1 cellular context compared by ENCODE assay signal in genomic region chr19:48321622-48322591, GRCh38.
TF ChIP-seq lines count a peak whose summit lies in the region.

No MANE protein-coding gene starts in this region.

TF ChIP-seq in K562, 482 proteins besides CTCF, POLR2A, EP300 and RAD21 (continued from another document):
- no peak for TF ChIP-seq ZBTB5 (IDR thresholded peaks at IDR 0.05)
- no peak for TF ChIP-seq SFPQ (IDR thresholded peaks at IDR 0.05; ENCODE audit: low read depth, low read length)
- TF ChIP-seq ZNF212 (CRISPR knock-in tag; IDR thresholded peaks at IDR 0.05) = peak; percentile 62; the same call in 1 of the 2 replicates
- TF ChIP-seq SMARCE1 (IDR thresholded peaks at IDR 0.05) = peak; percentile 87
- peak; percentile 64; the same call in 1 of the 2 replicates for TF ChIP-seq DMBX1 (CRISPR knock-in tag; IDR thresholded peaks at IDR 0.05; ENCODE audit: borderline replicate concordance)
- TF ChIP-seq ZNF655 (CRISPR knock-in tag; IDR thresholded peaks at IDR 0.05) = no peak
- no peak for TF ChIP-seq NFE2 (IDR thresholded peaks at IDR 0.05; ENCODE audit: low read depth)
